Comparison of ENCODE assay signal across 8 cellular contexts in the genomic region with DNA sequence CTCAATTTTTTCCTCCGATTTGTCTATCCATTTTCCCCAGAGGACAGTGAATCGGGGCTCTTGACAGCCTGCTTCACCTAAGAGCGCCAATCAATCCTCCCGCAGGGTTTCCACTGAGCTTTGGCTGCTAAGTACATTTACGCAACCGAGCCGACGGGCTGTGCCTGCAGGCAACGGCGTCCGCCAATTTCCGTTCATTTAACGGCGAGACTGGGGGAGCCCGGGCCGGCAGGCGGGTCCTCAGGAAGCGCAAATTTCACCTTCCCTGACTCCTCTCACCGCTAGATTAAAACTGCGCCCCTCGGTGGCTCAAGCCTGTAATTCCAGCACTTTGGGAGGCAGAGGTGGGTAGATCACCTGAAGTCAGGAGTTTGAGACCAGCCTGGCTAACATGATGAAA. TPM values are rescaled to one million over a fixed set of nuclear protein-coding genes. Genes with fewer than 3 reads are reported as not detected.
DNase-seq lines count a peak whose midpoint lies in the region; ATAC-seq, FAIRE-seq and TF ChIP-seq lines count a peak whose summit lies in the region.

No MANE protein-coding gene starts in this region.

- TF ChIP-seq CTCF in A549 (IDR thresholded peaks at IDR 0.05) (peak; percentile 29), astrocyte of the spinal cord (IDR thresholded peaks at IDR 0.05; ENCODE audit: low read depth, low read length) (no peak)

- H3K27ac ChIP-seq in A549, result peak overlapping the region; percentile 93 to 100

- peaks cover 43% of the 10 kb centered on the region for H3K4me1 ChIP-seq in A549

- H3K36me3 Mint-ChIP-seq in activated T-helper 2 cell treated with anti-CD3 and anti-CD28 coated beads, Interferon-gamma antibody, Interleukin-2, Interleukin-4, amounts not matched to agents 10 μg/mL and 5 μg/mL and 100 μg/mL, durations not matched to agents 14 hours and 24 hours and 36 hours (ENCODE audit: low read depth), result peaks cover 2% of the 10 kb centered on the region

- H3K27ac Mint-ChIP-seq in activated T-helper 2 cell treated with anti-CD3 and anti-CD28 coated beads, Interferon-gamma antibody, Interleukin-2, Interleukin-4, amounts not matched to agents 10 μg/mL and 5 μg/mL and 100 μg/mL, durations not matched to agents 14 hours and 24 hours and 36 hours, result no peak overlapping the region

- H3K4me1 Mint-ChIP-seq in activated T-helper 2 cell treated with anti-CD3 and anti-CD28 coated beads, Interferon-gamma antibody, Interleukin-2, Interleukin-4, amounts not matched to agents 10 μg/mL and 5 μg/mL and 100 μg/mL, durations not matched to agents 14 hours and 24 hours and 36 hours (ENCODE audit: low read depth), result no peaks in the 10 kb centered on the region

- intact Hi-C loops in activated T-helper 2 cell treated with anti-CD3 and anti-CD28 coated beads, Interferon-gamma antibody, Interleukin-2, Interleukin-4, amounts not matched to agents 10 μg/mL and 5 μg/mL and 100 μg/mL, durations not matched to agents 14 hours and 24 hours and 36 hours (cut with micrococcal nuclease), result no loop called here

- H3K9me3 Mint-ChIP-seq in activated T-helper 2 cell treated with anti-CD3 and anti-CD28 coated beads, Interferon-gamma antibody, Interleukin-2, Interleukin-4, amounts not matched to agents 10 μg/mL and 5 μg/mL and 100 μg/mL, durations not matched to agents 14 hours and 24 hours and 36 hours, result no peaks in the 10 kb centered on the region

- CTCF ChIA-PET in A549 (lab: Yijun Ruan, JAX) (interaction anchor here (0.7 to 2.7 kb wide), 17 partner anchors 8 to 478 kb away, joined by 3 to 9 read pairs (median 3); no protein-coding TSS in a partner anchor), HEK293T (lab: Yijun Ruan, JAX) (no interaction called here)

- no peak for TF ChIP-seq POLR2A in A549 (IDR thresholded peaks at IDR 0.05; ENCODE audit: low read length)

- in situ Hi-C loops in astrocyte of the spinal cord (cut with HindIII; ENCODE audit: low sequenced_read_pairs), result no loop called here

- TF ChIP-seq EP300 in A549 (IDR thresholded peaks at IDR 0.05), result no peak

- peak overlapping the region; percentile 68 for H3K4me3 ChIP-seq in A549
- H3K4me3 ChIP-seq in astrocyte of the spinal cord (ENCODE audit: low read depth, low read length), result peak overlapping the region; percentile 23

- no peaks in the 10 kb centered on the region for H3K9me3 ChIP-seq in A549

- FAIRE-seq in A549 (lab: Jason Lieb, UNC), result no peak

- peak; percentile 73 to 78 for DNase-seq in A549 (ENCODE audit: low read depth in 1 of 2, low spot score in 1 of 2)
- peak; percentile 53 for DNase-seq in HEK293T (ENCODE audit: extremely low spot score)
- peak; percentile 46 for DNase-seq in astrocyte of the spinal cord (ENCODE audit: low read depth, low spot score)
- DNase-seq in left lobe of liver (ENCODE audit: low spot score), result peak; percentile 56
- DNase-seq in NCI-H1694 treated with DMSO at 0.1 percent for 48 hours (lab: John Stamatoyannopoulos, UW), result no peak
- DNase-seq in COLO829 (ENCODE audit: low spot score), result no peak
- no peak for DNase-seq in activated T-helper 2 cell treated with anti-CD3 and anti-CD28 coated beads, Interferon-gamma antibody, Interleukin-2, Interleukin-4, amounts not matched to agents 10 μg/mL and 5 μg/mL and 100 μg/mL, durations not matched to agents 14 hours and 24 hours and 36 hours (ENCODE audit: low spot score)

- peaks cover 54% of the 10 kb centered on the region for H3K27me3 Mint-ChIP-seq in activated T-helper 2 cell treated with anti-CD3 and anti-CD28 coated beads, Interferon-gamma antibody, Interleukin-2, Interleukin-4, amounts not matched to agents 10 μg/mL and 5 μg/mL and 100 μg/mL, durations not matched to agents 14 hours and 24 hours and 36 hours (ENCODE audit: low read depth)

- POLR2A ChIA-PET in A549 (lab: Yijun Ruan, JAX) (interaction anchor here (0.8 to 2.1 kb wide), 3 partner anchors 22 to 456 kb away, joined by 3 to 11 read pairs (median 7); no protein-coding TSS in a partner anchor), HEK293T (lab: Yijun Ruan, JAX) (no interaction called here)

- peak; percentile 48 to 52 for TF ChIP-seq RAD21 in A549 (conservative IDR thresholded peaks at IDR 0.05 in 1 of 2, IDR thresholded peaks at IDR 0.05 in 1 of 2)

- ATAC-seq in A549 (peak in 1 of 2 experiments; percentile 0; a peak in 2 of 6 replicates), left lobe of liver (peak; percentile 80), HG03045 (IDR thresholded peaks at IDR 0.05; ENCODE audit: unreplicated experiment) (no peak)

- peak overlapping the region; percentile 78 for H3K4me2 ChIP-seq in A549

- 3% methylated on average over 15 of the region's 21 CpGs for WGBS in A549 (ENCODE audit: missing lambda C conversion rate)

- H3K4me3 Mint-ChIP-seq in activated T-helper 2 cell treated with anti-CD3 and anti-CD28 coated beads, Interferon-gamma antibody, Interleukin-2, Interleukin-4, amounts not matched to agents 10 μg/mL and 5 μg/mL and 100 μg/mL, durations not matched to agents 14 hours and 24 hours and 36 hours (ENCODE audit: low read depth), result no peak overlapping the region

TF ChIP-seq in A549, 52 proteins besides CTCF, POLR2A, EP300 and RAD21:
- TF ChIP-seq SMC3 (IDR thresholded peaks at IDR 0.05) (peak; percentile 56; the same call in 2 of the 3 replicates), JUN (IDR thresholded peaks at IDR 0.05) (peak in 1 of 2 experiments; percentile 34; a peak in 1 of 5 replicates), CEBPB (IDR thresholded peaks at IDR 0.05) (peak in 1 of 2 experiments; percentile 82; a peak in 2 of 4 replicates), BHLHE40 (IDR thresholded peaks at IDR 0.05; ENCODE audit: low read depth, low read length) (no peak)

TF ChIP-seq in HEK293T, 16 proteins besides CTCF, POLR2A, EP300 and RAD21:
- TF ChIP-seq, protein P1, sequence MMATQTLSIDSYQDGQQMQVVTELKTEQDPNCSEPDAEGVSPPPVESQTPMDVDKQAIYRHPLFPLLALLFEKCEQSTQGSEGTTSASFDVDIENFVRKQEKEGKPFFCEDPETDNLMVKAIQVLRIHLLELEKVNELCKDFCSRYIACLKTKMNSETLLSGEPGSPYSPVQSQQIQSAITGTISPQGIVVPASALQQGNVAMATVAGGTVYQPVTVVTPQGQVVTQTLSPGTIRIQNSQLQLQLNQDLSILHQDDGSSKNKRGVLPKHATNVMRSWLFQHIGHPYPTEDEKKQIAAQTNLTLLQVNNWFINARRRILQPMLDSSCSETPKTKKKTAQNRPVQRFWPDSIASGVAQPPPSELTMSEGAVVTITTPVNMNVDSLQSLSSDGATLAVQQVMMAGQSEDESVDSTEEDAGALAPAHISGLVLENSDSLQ (IDR thresholded peaks at IDR 0.05), result 0 out of 2 replicates have a peak, but pooled peaks have one; percentile 28
- TF ChIP-seq ELF4 (IDR thresholded peaks at IDR 0.05) (no peak), L3MBTL2 (conservative IDR thresholded peaks at IDR 0.05) (0 out of 2 replicates have a peak, but pooled peaks have one; percentile 13), LEF1 (IDR thresholded peaks at IDR 0.05; ENCODE audit: borderline replicate concordance) (no peak), CTBP1 (IDR thresholded peaks at IDR 0.05; ENCODE audit: borderline replicate concordance) (no peak), NFRKB (IDR thresholded peaks at IDR 0.05) (no peak)

RNA-seq across cellular contexts. Expression of a gene that starts 2.7 kb away (rescaled TPM):
- polyA plus RNA-seq in A549 (2011; rRNA removed) (1.1 and 1.4 TPM in 2 replicates), A549 (2017; fragmentation: RNase III; extraction: RNeasy Plus Mini Kit Qiagen cat#74134 plus additional on column Dnase treatment) (0.70 to 0.92 TPM (median 0.71 TPM) in 3 replicates)
- 1.8 and 1.9 TPM in 2 replicates for polyA plus RNA-seq in A549 (2012; cell fraction: cytosol; rRNA removed)
- 3.0 and 4.2 TPM in 2 replicates for polyA plus RNA-seq in A549 (2012; cell fraction: nucleus; rRNA removed)
- polyA minus RNA-seq in A549 (2011; rRNA and poly(A)+ RNA removed), result 0.37 and 0.54 TPM in 2 replicates
- total RNA-seq in left lobe of liver, result not detected
- total RNA-seq in activated T-helper 2 cell treated with anti-CD3 and anti-CD28 coated beads, Interferon-gamma antibody, Interleukin-2, Interleukin-4, amounts not matched to agents 10 μg/mL and 5 μg/mL and 100 μg/mL, durations not matched to agents 14 hours and 24 hours and 36 hours, result not detected in 2 replicates

Comparison
In these comparisons a context has a peak if more than half of its experiments do, and no peak if none do; other contexts are left out.
1. DNase-seq: peak in A549 (2 of 2), HEK293T (single experiment), astrocyte of the spinal cord (single experiment) and left lobe of liver (single experiment); none in NCI-H1694 treated with DMSO at 0.1 percent for 48 hours (single experiment), COLO829 (single experiment) and activated T-helper 2 cell treated with anti-CD3 and anti-CD28 coated beads, Interferon-gamma antibody, Interleukin-2, Interleukin-4, amounts not matched to agents 10 μg/mL and 5 μg/mL and 100 μg/mL, durations not matched to agents 14 hours and 24 hours and 36 hours (single experiment).